Comparison of ENCODE assay signal across 16 cellular contexts in the genomic region with DNA sequence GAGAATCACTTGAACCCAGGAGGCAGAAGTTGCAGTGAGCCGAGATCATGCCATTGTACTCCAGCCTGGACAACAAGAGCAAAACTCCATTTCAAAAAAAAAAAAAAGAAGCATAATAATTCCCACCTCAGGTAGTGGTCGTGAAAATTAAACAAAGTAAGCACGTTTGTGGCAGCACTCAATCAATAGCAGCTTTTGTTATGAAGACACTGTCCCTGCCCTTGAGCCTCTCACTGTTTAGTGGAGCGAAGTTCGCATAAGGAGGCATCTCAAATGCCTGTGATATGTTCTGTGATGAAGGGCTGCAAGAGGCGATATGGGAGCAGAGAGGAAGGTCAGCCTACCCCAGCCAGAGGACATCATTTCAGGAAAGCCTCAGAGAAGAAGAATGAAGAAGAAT. TPM values are rescaled to one million over a fixed set of nuclear protein-coding genes. Genes with fewer than 3 reads are reported as not detected.
A peak's percentile ranks its signal among the peaks of the same experiment; 100 is the strongest.
DNase-seq lines count a peak whose midpoint lies in the region; ATAC-seq and TF ChIP-seq lines count a peak whose summit lies in the region.
"Had no signal": no experiment of that assay in that cellular context is flagged by ENCODE, and none has a peak within 500 bp of the region (broad histone marks: within the 10 kb centered on the region; RNA-seq: fewer than 3 reads in every experiment).

No MANE protein-coding gene starts in this region.

- H2BK15ac ChIP-seq in mesenchymal stem cell (ENCODE audit: low read depth, poor library complexity, severe bottlenecking), result no peak overlapping the region

- H4K20me1 ChIP-seq in GM23338 (replicated peaks; ENCODE audit: insufficient read depth), result no peaks in the 10 kb centered on the region
- H4K20me1 ChIP-seq in Karpas-422 (ENCODE audit: insufficient read depth, low read depth, low read length), result no peaks in the 10 kb centered on the region

- no peak overlapping the region for H3K14ac ChIP-seq in mesenchymal stem cell (ENCODE audit: low read length in 2 of 2)

- 0 out of 2 replicates have a peak, but pooled peaks cover 4% of the 10 kb centered on the region for H3F3A ChIP-seq in GM23338 (replicated peaks; ENCODE audit: low read depth)

- no peak for DNase-seq in GM23338 (ENCODE audit: low spot score)
- DNase-seq in Karpas-422, result peak; percentile 6
- no peak for DNase-seq in mesenchymal stem cell
- DNase-seq in A172 (ENCODE audit: low spot score), result no peak
- DNase-seq in cerebellum (ENCODE audit: low spot score), result no peak
- DNase-seq: 8988T; C1 segment of cervical spinal cord; Calu3; CD4-positive, alpha-beta memory T cell; COR-L47; DMS53; DMS79 treated with DMSO at 0.1 percent for 48 hours; GF-D8; HFFc6 had no signal

- no peak overlapping the region for H2BK120ac ChIP-seq in mesenchymal stem cell (ENCODE audit: low read depth, low read length)

- H2BK12ac ChIP-seq in mesenchymal stem cell (ENCODE audit: low read length in 2 of 2), result no peak overlapping the region

- H2AFZ ChIP-seq in GM23338 (peak overlapping the region; percentile 76), Karpas-422 (ENCODE audit: low read length) (no peak overlapping the region), mesenchymal stem cell (ENCODE audit: low read depth, low read length) (no peak overlapping the region)

- H3K4me1 Mint-ChIP-seq in GM23338, result peaks cover 41% of the 10 kb centered on the region
- H3K4me1 Mint-ChIP-seq: CD4-positive, alpha-beta memory T cell had no signal

- ATAC-seq in GM23338 (no peak), HG02571 (IDR thresholded peaks at IDR 0.05; ENCODE audit: unreplicated experiment) (no peak)

- no peaks in the 10 kb centered on the region for H3K9me3 Mint-ChIP-seq in GM23338
- H3K9me3 Mint-ChIP-seq: HFFc6 had no signal

- no peaks in the 10 kb centered on the region for H3K27me3 Mint-ChIP-seq in GM23338 (ENCODE audit: insufficient read depth, low read depth, poor library complexity)

- no peak overlapping the region for H3K4me2 ChIP-seq in GM23338
- no peak overlapping the region for H3K4me2 ChIP-seq in Karpas-422 (ENCODE audit: low read depth, low read length, poor library complexity, severe bottlenecking)
- H3K4me2 ChIP-seq in mesenchymal stem cell (ENCODE audit: low read length, poor library complexity, severe bottlenecking), result no peak overlapping the region

- no peak overlapping the region for H3K4ac ChIP-seq in mesenchymal stem cell (ENCODE audit: low read depth in 1 of 2, low read length in 2 of 2)

- no peak overlapping the region for H3K23ac ChIP-seq in mesenchymal stem cell (ENCODE audit: low read length in 2 of 2)

- H2BK5ac ChIP-seq in mesenchymal stem cell (ENCODE audit: low read depth, low read length, poor library complexity, severe bottlenecking), result no peak overlapping the region

- no peak overlapping the region for H4K8ac ChIP-seq in mesenchymal stem cell (ENCODE audit: low read length)

- H3K4me3 Mint-ChIP-seq in GM23338, result no peak overlapping the region
- H3K4me3 Mint-ChIP-seq: CD4-positive, alpha-beta memory T cell; HFFc6 had no signal

- H3K27ac Mint-ChIP-seq in GM23338, result no peak overlapping the region
- H3K27ac Mint-ChIP-seq: CD4-positive, alpha-beta memory T cell; HFFc6 had no signal

- H3K9me3 ChIP-seq in Karpas-422 (ENCODE audit: low read length), result no peaks in the 10 kb centered on the region
- H3K9me3 ChIP-seq in mesenchymal stem cell (ENCODE audit: control insufficient read depth, low read length), result no peaks in the 10 kb centered on the region
- H3K9me3 ChIP-seq: HAP-1 had no signal

- peaks cover 32% of the 10 kb centered on the region for H3K4me1 ChIP-seq in GM23338 (ENCODE audit: insufficient read depth)
- no peaks in the 10 kb centered on the region for H3K4me1 ChIP-seq in Karpas-422 (ENCODE audit: low read length)
- peaks cover 7% of the 10 kb centered on the region for H3K4me1 ChIP-seq in mesenchymal stem cell (ENCODE audit: control insufficient read depth, insufficient read depth, low read depth, low read length)

- H3K27me3 ChIP-seq in GM23338 (ENCODE audit: insufficient read depth) (no peaks in the 10 kb centered on the region), Karpas-422 (ENCODE audit: low read length) (no peaks in the 10 kb centered on the region), mesenchymal stem cell (ENCODE audit: control insufficient read depth in 1 of 2, insufficient read depth in 1 of 2, low read length in 2 of 2) (no peaks in the 10 kb centered on the region)

- no peaks in the 10 kb centered on the region for H3K36me3 Mint-ChIP-seq in GM23338 (ENCODE audit: low read depth)
- H3K36me3 Mint-ChIP-seq: CD4-positive, alpha-beta memory T cell had no signal

- no peak overlapping the region for H4K91ac ChIP-seq in mesenchymal stem cell (ENCODE audit: low read length)

- H3K27ac ChIP-seq in GM23338 (ENCODE audit: low read depth) (no peak overlapping the region), Karpas-422 (ENCODE audit: low read length) (no peak overlapping the region), mesenchymal stem cell (ENCODE audit: low read length, poor library complexity, severe bottlenecking) (no peak overlapping the region)

- H3K79me2 ChIP-seq in GM23338 (replicated peaks; ENCODE audit: insufficient read depth) (no peaks in the 10 kb centered on the region), Karpas-422 (ENCODE audit: low read length) (no peaks in the 10 kb centered on the region)

- TF ChIP-seq CTCF in GM23338 (conservative IDR thresholded peaks at IDR 0.05; ENCODE audit: low read depth in 2 of 2), result no peak

- no peak overlapping the region for H3K9ac ChIP-seq in Karpas-422 (ENCODE audit: low read length)
- no peak overlapping the region for H3K9ac ChIP-seq in mesenchymal stem cell (ENCODE audit: low read length)

- H3K36me3 ChIP-seq in GM23338 (ENCODE audit: insufficient read depth) (no peaks in the 10 kb centered on the region), Karpas-422 (ENCODE audit: insufficient read depth, low read length) (no peaks in the 10 kb centered on the region), mesenchymal stem cell (ENCODE audit: control insufficient read depth in 1 of 2, insufficient read depth in 2 of 2, low read depth in 1 of 2, low read length in 2 of 2) (no peaks in the 10 kb centered on the region)
- H3K36me3 ChIP-seq: HAP-1 had no signal

- no peaks in the 10 kb centered on the region for H3K9me2 ChIP-seq in GM23338 (ENCODE audit: insufficient read depth)
- no peaks in the 10 kb centered on the region for H3K9me2 ChIP-seq in Karpas-422 (replicated peaks; ENCODE audit: insufficient read depth, low read length)

- peak overlapping the region in 1 of 2 experiments; percentile 18 for H3K18ac ChIP-seq in mesenchymal stem cell (ENCODE audit: low read depth in 1 of 2, low read length in 2 of 2)

- H3K79me1 ChIP-seq in mesenchymal stem cell (replicated peaks; ENCODE audit: low read length, poor library complexity, severe bottlenecking), result no peaks in the 10 kb centered on the region

- WGBS in mesenchymal stem cell, result 94% methylated on average over 6 of the region's 6 CpGs

- H2AK5ac ChIP-seq in mesenchymal stem cell (ENCODE audit: low read length, severe bottlenecking), result peak overlapping the region; percentile 50

- H3K4me3 ChIP-seq in GM23338 (no peak overlapping the region), Karpas-422 (ENCODE audit: low read length) (no peak overlapping the region), mesenchymal stem cell (ENCODE audit: insufficient read depth in 1 of 2, low read depth in 1 of 2, low read length in 2 of 2) (no peak overlapping the region)
- H3K4me3 ChIP-seq: HAP-1 had no signal

TF ChIP-seq in GM23338, 12 proteins besides CTCF, POLR2A, EP300 and RAD21 (continues in another document):
- TF ChIP-seq EZH2phosphoT487 (IDR thresholded peaks at IDR 0.05; ENCODE audit: unreplicated experiment), result no peak
- TF ChIP-seq ZNF114 (CRISPR knock-in tag; IDR thresholded peaks at IDR 0.05), result no peak
- TF ChIP-seq EZH2 (IDR thresholded peaks at IDR 0.05; ENCODE audit: low read depth, unreplicated experiment), result no peak
- TF ChIP-seq, protein P1, sequence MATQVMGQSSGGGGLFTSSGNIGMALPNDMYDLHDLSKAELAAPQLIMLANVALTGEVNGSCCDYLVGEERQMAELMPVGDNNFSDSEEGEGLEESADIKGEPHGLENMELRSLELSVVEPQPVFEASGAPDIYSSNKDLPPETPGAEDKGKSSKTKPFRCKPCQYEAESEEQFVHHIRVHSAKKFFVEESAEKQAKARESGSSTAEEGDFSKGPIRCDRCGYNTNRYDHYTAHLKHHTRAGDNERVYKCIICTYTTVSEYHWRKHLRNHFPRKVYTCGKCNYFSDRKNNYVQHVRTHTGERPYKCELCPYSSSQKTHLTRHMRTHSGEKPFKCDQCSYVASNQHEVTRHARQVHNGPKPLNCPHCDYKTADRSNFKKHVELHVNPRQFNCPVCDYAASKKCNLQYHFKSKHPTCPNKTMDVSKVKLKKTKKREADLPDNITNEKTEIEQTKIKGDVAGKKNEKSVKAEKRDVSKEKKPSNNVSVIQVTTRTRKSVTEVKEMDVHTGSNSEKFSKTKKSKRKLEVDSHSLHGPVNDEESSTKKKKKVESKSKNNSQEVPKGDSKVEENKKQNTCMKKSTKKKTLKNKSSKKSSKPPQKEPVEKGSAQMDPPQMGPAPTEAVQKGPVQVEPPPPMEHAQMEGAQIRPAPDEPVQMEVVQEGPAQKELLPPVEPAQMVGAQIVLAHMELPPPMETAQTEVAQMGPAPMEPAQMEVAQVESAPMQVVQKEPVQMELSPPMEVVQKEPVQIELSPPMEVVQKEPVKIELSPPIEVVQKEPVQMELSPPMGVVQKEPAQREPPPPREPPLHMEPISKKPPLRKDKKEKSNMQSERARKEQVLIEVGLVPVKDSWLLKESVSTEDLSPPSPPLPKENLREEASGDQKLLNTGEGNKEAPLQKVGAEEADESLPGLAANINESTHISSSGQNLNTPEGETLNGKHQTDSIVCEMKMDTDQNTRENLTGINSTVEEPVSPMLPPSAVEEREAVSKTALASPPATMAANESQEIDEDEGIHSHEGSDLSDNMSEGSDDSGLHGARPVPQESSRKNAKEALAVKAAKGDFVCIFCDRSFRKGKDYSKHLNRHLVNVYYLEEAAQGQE (IDR thresholded peaks at IDR 0.05; ENCODE audit: unreplicated experiment), result no peak
- TF ChIP-seq POLR2AphosphoS5 (IDR thresholded peaks at IDR 0.05; ENCODE audit: low read depth), result no peak

RNA-seq across cellular contexts. Expression of gene RASAL2, which starts 43.8 kb away (rescaled TPM):
- total RNA-seq in GM23338 (2014; rRNA removed; shearing (Covaris generic)), result 35.4 and 42.2 TPM in 2 replicates
- 14.6 and 16.0 TPM in 2 replicates for polyA plus RNA-seq in GM23338 (2016; fragmentation: Nextera tagmentation; extraction: Ambion mirVana)
- not detected in 2 replicates for total RNA-seq in Karpas-422 (2014; rRNA removed; shearing (Covaris generic); ENCODE audit: low replicate concordance)
- 8.5 TPM for polyA plus RNA-seq in mesenchymal stem cell (2013, experiment 1 of 2)
- 7.6 TPM for polyA plus RNA-seq in mesenchymal stem cell (2013, experiment 2 of 2)
- total RNA-seq in A172 (2014; rRNA removed; shearing (Covaris generic)), result 18.7 and 23.8 TPM in 2 replicates
- 53.1 TPM for total RNA-seq in cerebellum
- polyA plus RNA-seq: CD4-positive, alpha-beta memory T cell had no signal

Comparison
In these comparisons a context has a peak if more than half of its experiments do, and no peak if none do; other contexts are left out.
1. RNA of gene RASAL2, which starts 43.8 kb away (total RNA-seq): 53.1 TPM in cerebellum (single experiment), 35.4 to 42.2 TPM in GM23338 and 18.7 to 23.8 TPM in A172; not detected in Karpas-422; every median in the first group is over 10 times any median in the second.